ENCODE assay signal across 25 cellular contexts in the genomic region with DNA sequence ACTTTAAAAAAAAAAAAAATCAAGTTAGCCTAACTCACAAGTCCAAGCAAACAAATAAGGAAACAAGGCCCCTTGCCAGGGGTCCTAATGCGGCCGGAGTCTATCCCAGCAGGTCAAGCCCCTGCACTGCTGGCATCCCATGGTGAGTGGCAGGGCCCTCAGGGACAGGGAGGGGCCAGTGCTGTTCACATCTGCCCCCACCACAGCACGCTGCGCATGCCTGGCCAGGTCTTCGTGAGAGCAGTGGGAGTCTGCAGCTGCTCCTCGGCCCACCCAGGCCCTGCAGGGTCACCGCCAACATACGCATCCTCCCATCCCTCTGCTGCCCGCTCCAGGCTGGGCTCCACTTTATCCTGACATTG.
A peak's percentile ranks its signal among the peaks of the same experiment; 100 is the strongest.
DNase-seq lines count a peak whose midpoint lies in the region; ATAC-seq and TF ChIP-seq lines count a peak whose summit lies in the region.
"Had no signal": no experiment of that assay in that cellular context is flagged by ENCODE, and none has a peak within 500 bp of the region (broad histone marks: within the 10 kb centered on the region; RNA-seq: fewer than 3 reads in every experiment).

No MANE protein-coding gene starts in this region.

- no peak overlapping the region for H3K27ac ChIP-seq in neuronal stem cell (replicated peaks; ENCODE audit: low read length)
- H3K27ac ChIP-seq in transverse colon = no peak overlapping the region
- H3K27ac ChIP-seq: hepatocyte, vagina had no signal

- peak; percentile 3 for DNase-seq in activated T-cell treated with anti-CD3 and anti-CD28 coated beads, Interleukin-2, amount 50 U/mL, for 24 hours
- no peak for DNase-seq in activated T-cell treated with anti-CD3 and anti-CD28 coated beads, Interleukin-2, amount 50 U/mL, for 72 hours
- DNase-seq in neuronal stem cell (ENCODE audit: low spot score) (no peak), transverse colon (peak; percentile 2), hypothalamus (lab: John Stamatoyannopoulos, UW) (no peak), foreskin fibroblast (no peak), NCI-H128 (lab: John Stamatoyannopoulos, UW; ENCODE audit: unreplicated experiment) (no peak)
- DNase-seq: activated CD4-positive, alpha-beta T cell treated with anti-CD3 and anti-CD28 coated beads for 4 hours; activated naive CD4-positive, alpha-beta T cell treated with anti-CD3 and anti-CD28 coated beads for 36 hours; AML-193; CD8-positive, alpha-beta memory T cell; DMS 273 treated with DMSO at 0.1 percent for 48 hours; EL; H7; NCI-H1048; NCI-H1694 treated with DMSO at 0.1 percent for 48 hours; NCI-H446; NCI-H774; SIG-M5; stimulated activated naive B cell treated with anti-CD40 and anti-IgM and Interleukin-4, amounts not matched to agents 10 μg/mL and 1 μg/mL and 100 μg/mL, for 72 hours; SW 1271 had no signal

- no peaks in the 10 kb centered on the region for H3K79me1 ChIP-seq in neuronal stem cell (ENCODE audit: low read depth, low read length)

- H3K27ac Mint-ChIP-seq in activated T-cell treated with anti-CD3 and anti-CD28 coated beads, Interleukin-2, amount 50 U/mL, for 24 hours = no peak overlapping the region
- H3K27ac Mint-ChIP-seq in activated T-cell treated with anti-CD3 and anti-CD28 coated beads, Interleukin-2, amount 50 U/mL, for 72 hours = no peak overlapping the region
- H3K27ac Mint-ChIP-seq in brain = peak overlapping the region in 3 of 5 experiments; percentile 91 to 97 (median 96)
- H3K27ac Mint-ChIP-seq: activated naive CD4-positive, alpha-beta T cell treated with anti-CD3 and anti-CD28 coated beads for 36 hours; memory B cell; stimulated activated naive B cell treated with anti-CD40 and anti-IgM and Interleukin-4, amounts not matched to agents 10 μg/mL and 1 μg/mL and 100 μg/mL, for 72 hours had no signal

- intact Hi-C loops in transverse colon (cut with DNase I; ENCODE audit: low total_unique reads) = no loop called here

- no peak for ATAC-seq in activated T-cell treated with anti-CD3 and anti-CD28 coated beads, Interleukin-2, amount 50 U/mL, for 72 hours (replicated peaks in 1 of 2)
- ATAC-seq: stimulated activated naive B cell treated with anti-CD40 and anti-IgM and Interleukin-4, amounts not matched to agents 10 μg/mL and 1 μg/mL and 100 μg/mL, for 72 hours had no signal

- in situ Hi-C loops in transverse colon (cut with MboI; ENCODE audit: low pct_ligation_motif_present in 1 of 4, low pct_unique_long_range_greater_than_20kb in 1 of 4, low sequenced_read_pairs in 3 of 4) = no loop called here

- H3K23ac ChIP-seq in neuronal stem cell (ENCODE audit: low read depth, low read length, poor library complexity) = peak overlapping the region; percentile 34

- no peak overlapping the region for H3K9ac ChIP-seq in neuronal stem cell (ENCODE audit: low read depth, low read length, poor library complexity)

- H3K9me3 Mint-ChIP-seq in activated T-cell treated with anti-CD3 and anti-CD28 coated beads, Interleukin-2, amount 50 U/mL, for 24 hours = no peaks in the 10 kb centered on the region
- no peaks in the 10 kb centered on the region for H3K9me3 Mint-ChIP-seq in activated T-cell treated with anti-CD3 and anti-CD28 coated beads, Interleukin-2, amount 50 U/mL, for 72 hours
- H3K9me3 Mint-ChIP-seq in brain = peaks cover 9 to 14% (median 11%) of the 10 kb centered on the region in 5 experiments

- no peak overlapping the region for H2AFZ ChIP-seq in neuronal stem cell (ENCODE audit: low read length)
- H2AFZ ChIP-seq: hepatocyte had no signal

- no peak overlapping the region for H3K4me2 ChIP-seq in neuronal stem cell (ENCODE audit: insufficient read depth, low read length, poor library complexity, severe bottlenecking)
- H3K4me2 ChIP-seq: hepatocyte had no signal

- H2AK5ac ChIP-seq in neuronal stem cell (ENCODE audit: low read depth, low read length) = no peak overlapping the region

- H2BK120ac ChIP-seq in neuronal stem cell (ENCODE audit: low read depth, low read length) = no peak overlapping the region

- H3K27me3 ChIP-seq in neuronal stem cell (ENCODE audit: control insufficient read depth in 3 of 3, insufficient read depth in 3 of 3, low read depth in 1 of 3, low read length in 3 of 3) = peaks cover 0 to 10% (median 6%) of the 10 kb centered on the region in 3 experiments
- no peaks in the 10 kb centered on the region for H3K27me3 ChIP-seq in transverse colon
- H3K27me3 ChIP-seq: hepatocyte, vagina had no signal

- no peak overlapping the region for H4K91ac ChIP-seq in neuronal stem cell (ENCODE audit: low read depth, low read length, poor library complexity)

- no peaks in the 10 kb centered on the region for H3K36me3 ChIP-seq in neuronal stem cell (replicated peaks in 1 of 2; ENCODE audit: control insufficient read depth in 2 of 2, insufficient read depth in 2 of 2, low read length in 2 of 2)
- no peaks in the 10 kb centered on the region for H3K36me3 ChIP-seq in transverse colon
- H3K36me3 ChIP-seq: vagina had no signal

- H3K4me1 ChIP-seq in neuronal stem cell (ENCODE audit: control insufficient read depth in 2 of 2, insufficient read depth in 1 of 2, low read depth in 1 of 2, low read length in 2 of 2) = peaks cover 0 to 6% of the 10 kb centered on the region in 2 donors
- no peaks in the 10 kb centered on the region for H3K4me1 ChIP-seq in transverse colon

- H3K9me3 ChIP-seq in neuronal stem cell (replicated peaks in 1 of 2; ENCODE audit: control insufficient read depth in 2 of 2, insufficient read depth in 1 of 2, low read depth in 1 of 2, low read length in 2 of 2) = peaks cover 0 to under 1% of the 10 kb centered on the region in 2 donors
- H3K9me3 ChIP-seq in transverse colon = no peaks in the 10 kb centered on the region
- H3K9me3 ChIP-seq: vagina had no signal

- H3K4ac ChIP-seq in neuronal stem cell (ENCODE audit: low read length) = no peak overlapping the region

- no CpG with 5 or more reads among the region's 9 CpGs for WGBS in neuronal stem cell (ENCODE audit: extremely low coverage in 2 of 2, insufficient read length in 2 of 2, insufficient replicate concordance in 1 of 2), 2 donors
- 87% methylated on average over 9 of the region's 9 CpGs; no CpG with 5 or more reads in 1 of the 2 donors for WGBS in transverse colon (ENCODE audit: low coverage in 1 of 2), 2 donors

- H2BK12ac ChIP-seq in neuronal stem cell (ENCODE audit: low read length) = no peak overlapping the region

- no peaks in the 10 kb centered on the region for H3K4me1 Mint-ChIP-seq in activated T-cell treated with anti-CD3 and anti-CD28 coated beads, Interleukin-2, amount 50 U/mL, for 24 hours (ENCODE audit: low read depth)
- no peaks in the 10 kb centered on the region for H3K4me1 Mint-ChIP-seq in activated T-cell treated with anti-CD3 and anti-CD28 coated beads, Interleukin-2, amount 50 U/mL, for 72 hours (ENCODE audit: low read depth)
- peaks cover 51% of the 10 kb centered on the region for H3K4me1 Mint-ChIP-seq in brain
- H3K4me1 Mint-ChIP-seq: CD8-positive, alpha-beta memory T cell; memory B cell; stimulated activated naive B cell treated with anti-CD40 and anti-IgM and Interleukin-4, amounts not matched to agents 10 μg/mL and 1 μg/mL and 100 μg/mL, for 72 hours had no signal

- no peak for TF ChIP-seq POLR2A in transverse colon (IDR thresholded peaks at IDR 0.05)

- no peak overlapping the region for H2BK5ac ChIP-seq in neuronal stem cell (ENCODE audit: low read length)

- H3K36me3 Mint-ChIP-seq in activated T-cell treated with anti-CD3 and anti-CD28 coated beads, Interleukin-2, amount 50 U/mL, for 24 hours (ENCODE audit: low read depth) = no peaks in the 10 kb centered on the region
- H3K36me3 Mint-ChIP-seq in activated T-cell treated with anti-CD3 and anti-CD28 coated beads, Interleukin-2, amount 50 U/mL, for 72 hours (ENCODE audit: insufficient read depth in 2 of 2) = no peaks in the 10 kb centered on the region
- peaks cover 5% of the 10 kb centered on the region for H3K36me3 Mint-ChIP-seq in brain
- H3K36me3 Mint-ChIP-seq: CD8-positive, alpha-beta memory T cell; stimulated activated naive B cell treated with anti-CD40 and anti-IgM and Interleukin-4, amounts not matched to agents 10 μg/mL and 1 μg/mL and 100 μg/mL, for 72 hours had no signal

- H3K27me3 Mint-ChIP-seq in activated T-cell treated with anti-CD3 and anti-CD28 coated beads, Interleukin-2, amount 50 U/mL, for 24 hours = no peaks in the 10 kb centered on the region
- no peaks in the 10 kb centered on the region for H3K27me3 Mint-ChIP-seq in activated T-cell treated with anti-CD3 and anti-CD28 coated beads, Interleukin-2, amount 50 U/mL, for 72 hours (ENCODE audit: low read depth)
- peaks cover 6% of the 10 kb centered on the region for H3K27me3 Mint-ChIP-seq in brain

- TF ChIP-seq CTCF in brain (conservative IDR thresholded peaks at IDR 0.05) (no peak), transverse colon (IDR thresholded peaks at IDR 0.05) (no peak), foreskin fibroblast (IDR thresholded peaks at IDR 0.05; ENCODE audit: low read depth, low read length) (no peak)

- H3K4me3 Mint-ChIP-seq in activated T-cell treated with anti-CD3 and anti-CD28 coated beads, Interleukin-2, amount 50 U/mL, for 24 hours = no peak overlapping the region
- no peak overlapping the region for H3K4me3 Mint-ChIP-seq in activated T-cell treated with anti-CD3 and anti-CD28 coated beads, Interleukin-2, amount 50 U/mL, for 72 hours
- H3K4me3 Mint-ChIP-seq in brain = no peak overlapping the region
- H3K4me3 Mint-ChIP-seq: activated naive CD4-positive, alpha-beta T cell treated with anti-CD3 and anti-CD28 coated beads for 36 hours; CD8-positive, alpha-beta memory T cell; memory B cell; stimulated activated naive B cell treated with anti-CD40 and anti-IgM and Interleukin-4, amounts not matched to agents 10 μg/mL and 1 μg/mL and 100 μg/mL, for 72 hours had no signal

- H3K4me3 ChIP-seq in neuronal stem cell (ENCODE audit: low read length in 2 of 2) (no peak overlapping the region), transverse colon (no peak overlapping the region), foreskin fibroblast (ENCODE audit: low read depth in 1 of 2, low read length in 2 of 2) (no peak overlapping the region)
- H3K4me3 ChIP-seq: hepatocyte, vagina had no signal

- TF ChIP-seq EP300 in transverse colon (IDR thresholded peaks at IDR 0.05; ENCODE audit: low read depth) = no peak

- H3K18ac ChIP-seq in neuronal stem cell (ENCODE audit: low read length) = no peak overlapping the region

- H4K8ac ChIP-seq in neuronal stem cell (ENCODE audit: low read depth, low read length) = no peak overlapping the region

- peak overlapping the region; percentile 25 for H3K14ac ChIP-seq in neuronal stem cell (ENCODE audit: low read length)

- H2BK15ac ChIP-seq in neuronal stem cell (ENCODE audit: low read length) = peak overlapping the region; percentile 69

Comparison
In these comparisons a context has a peak if more than half of its experiments do, and no peak if none do; other contexts are left out.
1. DNase-seq: peak in activated T-cell treated with anti-CD3 and anti-CD28 coated beads, Interleukin-2, amount 50 U/mL, for 24 hours (single experiment) and transverse colon (single experiment); none in activated T-cell treated with anti-CD3 and anti-CD28 coated beads, Interleukin-2, amount 50 U/mL, for 72 hours (0 of 2), neuronal stem cell (single experiment), hypothalamus (0 of 51), foreskin fibroblast (0 of 2) and NCI-H128 (single experiment).
2. H3K27ac Mint-ChIP-seq: peak in brain (3 of 5); none in activated T-cell treated with anti-CD3 and anti-CD28 coated beads, Interleukin-2, amount 50 U/mL, for 24 hours (single experiment) and activated T-cell treated with anti-CD3 and anti-CD28 coated beads, Interleukin-2, amount 50 U/mL, for 72 hours (single experiment).